Comparison of ENCODE assay signal across 11 cellular contexts in the genomic region with DNA sequence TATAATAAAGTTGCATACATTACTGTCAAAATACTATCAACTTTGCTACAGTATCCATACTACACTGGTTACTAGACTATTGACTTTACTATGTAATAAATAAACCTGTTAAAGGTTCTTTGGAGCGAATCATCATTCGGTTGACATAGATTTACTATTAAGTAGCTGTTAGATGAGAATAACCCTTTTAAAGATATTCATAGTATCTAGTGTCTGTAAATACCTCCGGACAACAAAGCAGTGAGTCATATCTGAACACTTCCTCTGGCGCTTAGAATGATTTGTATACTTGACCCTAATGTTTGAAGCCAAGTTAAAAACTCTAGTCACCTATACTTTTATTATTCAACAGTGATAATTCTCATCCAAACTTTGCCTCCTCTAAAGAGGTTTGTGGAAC.
DNase-seq lines count a peak whose midpoint lies in the region; ATAC-seq and TF ChIP-seq lines count a peak whose summit lies in the region.
"Had no signal": no experiment of that assay in that cellular context is flagged by ENCODE, and none has a peak within 500 bp of the region (broad histone marks: within the 10 kb centered on the region; RNA-seq: fewer than 3 reads in every experiment).

No MANE protein-coding gene starts in this region.

- 0 out of 2 replicates have a peak overlapping the region, but pooled peaks have one; percentile 25 for H3K4me3 ChIP-seq in ACC112 (ENCODE audit: low read depth, low read length)
- H3K4me3 ChIP-seq in choroid plexus epithelial cell (ENCODE audit: low read depth, low read length): no peak overlapping the region
- H3K4me3 ChIP-seq: vagina had no signal

- TF ChIP-seq CTCF in choroid plexus epithelial cell (conservative IDR thresholded peaks at IDR 0.05; ENCODE audit: low read depth, low read length): no peak

- peaks cover 28% of the 10 kb centered on the region for H3K4me1 ChIP-seq in ACC112 (ENCODE audit: control insufficient read depth, insufficient read depth, low read length, unreplicated experiment)
- H3K4me1 ChIP-seq: vagina had no signal

- peak overlapping the region; percentile 86 for H3K27ac ChIP-seq in ACC112 (ENCODE audit: low read depth, low read length)
- H3K27ac ChIP-seq: vagina had no signal

- no peak overlapping the region for H2AFZ ChIP-seq in ACC112 (ENCODE audit: low read length, unreplicated experiment)

- H3K27me3 ChIP-seq in ACC112 (ENCODE audit: insufficient read depth, low read length): no peaks in the 10 kb centered on the region
- H3K27me3 ChIP-seq: vagina had no signal

- DNase-seq in choroid plexus epithelial cell (ENCODE audit: low read depth) (peak; percentile 79), DMS114 treated with DMSO at 0.1 percent for 48 hours (lab: John Stamatoyannopoulos, UW; ENCODE audit: unreplicated experiment) (no peak), dedifferentiated amniotic fluid mesenchymal stem cell (ENCODE audit: extremely low spot score) (no peak)
- DNase-seq in activated CD4-positive, alpha-beta T cell treated with anti-CD3 and anti-CD28 coated beads, Interleukin-2, amount 50 U/mL, for 1 hour: no peak
- no peak for DNase-seq in activated CD8-positive, alpha-beta memory T cell treated with anti-CD3 and anti-CD28 coated beads for 24 hours
- DNase-seq: cerebellar nuclear complex, KBM-7 had no signal

- ATAC-seq in GM21515 (IDR thresholded peaks at IDR 0.05; ENCODE audit: unreplicated experiment) (peak; percentile 50), HG03565 (IDR thresholded peaks at IDR 0.05; ENCODE audit: unreplicated experiment) (peak; percentile 80)

- H3K36me3 ChIP-seq in ACC112 (ENCODE audit: insufficient read depth, low read length): no peaks in the 10 kb centered on the region
- H3K36me3 ChIP-seq: vagina had no signal

- no peaks in the 10 kb centered on the region for H3K79me2 ChIP-seq in ACC112 (ENCODE audit: control insufficient read depth, insufficient read depth, low read length, unreplicated experiment)
